Comparison of ENCODE assay signal across 1 cellular context in the genomic region with DNA sequence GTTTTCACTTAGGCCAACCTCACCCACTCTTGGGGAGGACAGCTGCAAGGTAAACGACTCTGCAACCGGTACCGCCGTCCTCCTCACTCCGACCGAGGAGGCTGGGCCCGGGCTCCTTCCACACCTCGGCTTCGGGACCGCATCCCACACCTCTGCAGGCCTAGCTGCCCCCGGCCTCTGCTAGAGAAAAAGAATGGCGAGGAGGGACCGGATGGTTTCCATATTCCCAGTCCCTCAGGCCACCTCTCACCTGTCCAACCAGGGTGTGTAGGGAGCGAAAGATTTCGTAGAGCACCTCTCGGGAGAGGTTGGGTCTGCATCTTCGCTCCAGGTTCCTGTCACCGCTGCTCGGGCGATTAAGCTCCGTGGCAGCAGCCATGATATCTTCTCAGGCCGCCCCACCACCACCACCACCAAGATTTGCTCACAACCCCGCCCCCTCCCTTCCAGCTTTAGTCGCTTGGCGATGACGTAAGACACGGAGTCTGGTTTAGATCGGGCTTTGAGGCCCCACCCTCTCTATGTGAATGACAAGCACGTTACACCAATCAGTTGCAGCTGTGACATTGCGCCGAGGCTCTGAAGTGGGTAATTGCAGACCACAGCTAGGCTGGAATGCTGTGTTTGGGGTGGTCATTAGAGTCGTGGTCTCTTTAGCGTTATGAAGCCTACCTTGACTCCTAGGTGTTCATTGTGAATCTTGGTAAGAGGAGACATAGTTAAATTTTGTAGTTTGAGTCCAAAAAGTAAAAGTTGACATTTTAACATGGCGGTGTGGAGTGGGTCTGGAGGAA.
TF ChIP-seq lines count a peak whose summit lies in the region.

A gene with protein sequence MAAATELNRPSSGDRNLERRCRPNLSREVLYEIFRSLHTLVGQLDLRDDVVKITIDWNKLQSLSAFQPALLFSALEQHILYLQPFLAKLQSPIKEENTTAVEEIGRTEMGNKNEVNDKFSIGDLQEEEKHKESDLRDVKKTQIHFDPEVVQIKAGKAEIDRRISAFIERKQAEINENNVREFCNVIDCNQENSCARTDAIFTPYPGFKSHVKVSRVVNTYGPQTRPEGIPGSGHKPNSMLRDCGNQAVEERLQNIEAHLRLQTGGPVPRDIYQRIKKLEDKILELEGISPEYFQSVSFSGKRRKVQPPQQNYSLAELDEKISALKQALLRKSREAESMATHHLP (minus strand): TSS at position 428 of the 794 bp plus-strand sequence. CDS start 49 bp downstream, at position 379.

TF ChIP-seq in HepG2, 621 proteins besides CTCF, POLR2A, EP300 and RAD21 (continued from another document and continues in another):
- TF ChIP-seq RAD51 (IDR thresholded peaks at IDR 0.05; ENCODE audit: borderline replicate concordance) (no peak), ZFP36 (IDR thresholded peaks at IDR 0.05; ENCODE audit: borderline replicate concordance, low read depth, low read length, partially characterized antibody) (peak; percentile 6), NFE2L1 (CRISPR knock-in tag; IDR thresholded peaks at IDR 0.05; ENCODE audit: borderline replicate concordance) (no peak), PHF21A (CRISPR knock-in tag; IDR thresholded peaks at IDR 0.05) (0 out of 2 replicates have a peak, but pooled peaks have one; percentile 36), PAX8 (CRISPR knock-in tag; IDR thresholded peaks at IDR 0.05; ENCODE audit: borderline replicate concordance) (peak; percentile 95), ZFX (CRISPR knock-in tag; IDR thresholded peaks at IDR 0.05; ENCODE audit: low read depth) (peak; percentile 100), PHF8 (CRISPR knock-in tag; IDR thresholded peaks at IDR 0.05) (peak; percentile 99), SAFB2 (CRISPR knock-in tag; IDR thresholded peaks at IDR 0.05; ENCODE audit: borderline replicate concordance, low read depth) (peak; percentile 94; the same call in 1 of the 2 replicates), SNAPC5 (CRISPR knock-in tag; IDR thresholded peaks at IDR 0.05; ENCODE audit: borderline replicate concordance) (peak; percentile 75; the same call in 1 of the 2 replicates), EED (CRISPR knock-in tag; IDR thresholded peaks at IDR 0.05) (no peak; the same call in 1 of the 2 replicates), ELF1 (CRISPR knock-in tag; IDR thresholded peaks at IDR 0.05) (no peak; the same call in none of the 2 replicates), ZNF678 (CRISPR knock-in tag; IDR thresholded peaks at IDR 0.05) (0 out of 2 replicates have a peak, but pooled peaks have one; percentile 15), AHDC1 (CRISPR knock-in tag; IDR thresholded peaks at IDR 0.05; ENCODE audit: borderline replicate concordance) (0 out of 2 replicates have a peak, but pooled peaks have one; percentile 9), PITX1 (CRISPR knock-in tag; IDR thresholded peaks at IDR 0.05) (peak; percentile 86), ZFP36L2 (CRISPR knock-in tag; IDR thresholded peaks at IDR 0.05) (no peak), HCFC1 (IDR thresholded peaks at IDR 0.05; ENCODE audit: low read depth, low read length) (peak; percentile 74), MATR3 (CRISPR knock-in tag; IDR thresholded peaks at IDR 0.05) (no peak), GTF2F1 (IDR thresholded peaks at IDR 0.05; ENCODE audit: low read length) (no peak), PHF20 (CRISPR knock-in tag; IDR thresholded peaks at IDR 0.05) (peak; percentile 92), ZMYM2 (CRISPR knock-in tag; IDR thresholded peaks at IDR 0.05) (peak; percentile 47; the same call in 1 of the 2 replicates), NFYB (CRISPR knock-in tag; IDR thresholded peaks at IDR 0.05) (peak; percentile 95), E2F1 (CRISPR knock-in tag; IDR thresholded peaks at IDR 0.05) (peak; percentile 46; the same call in 1 of the 2 replicates), U2AF2 (IDR thresholded peaks at IDR 0.05; ENCODE audit: low read depth, low read length) (peak; percentile 84; the same call in 1 of the 2 replicates), ZNF274 (CRISPR knock-in tag; IDR thresholded peaks at IDR 0.05) (peak; percentile 61; the same call in 1 of the 2 replicates), MEIS2 (CRISPR knock-in tag; IDR thresholded peaks at IDR 0.05) (peak; percentile 17; the same call in 1 of the 2 replicates), ZNF788 (CRISPR knock-in tag; IDR thresholded peaks at IDR 0.05; ENCODE audit: borderline replicate concordance) (peak; percentile 96; the same call in 1 of the 2 replicates), NFYC (CRISPR knock-in tag; IDR thresholded peaks at IDR 0.05) (peak; percentile 94), CHD4 (IDR thresholded peaks at IDR 0.05; ENCODE audit: borderline replicate concordance, low read length) (no peak), ZFP37 (CRISPR knock-in tag; IDR thresholded peaks at IDR 0.05; ENCODE audit: borderline replicate concordance) (peak; percentile 86; the same call in 1 of the 2 replicates), SRY (CRISPR knock-in tag; IDR thresholded peaks at IDR 0.05) (0 out of 2 replicates have a peak, but pooled peaks have one; percentile 68), ZNF256 (CRISPR knock-in tag; conservative IDR thresholded peaks at IDR 0.05) (0 out of 2 replicates have a peak, but pooled peaks have one; percentile 79), NCOA2 (CRISPR knock-in tag; IDR thresholded peaks at IDR 0.05) (peak; percentile 62), PAWR (CRISPR knock-in tag; IDR thresholded peaks at IDR 0.05; ENCODE audit: borderline replicate concordance) (0 out of 2 replicates have a peak, but pooled peaks have one; percentile 70), ZFP1 (CRISPR knock-in tag; IDR thresholded peaks at IDR 0.05) (0 out of 2 replicates have a peak, but pooled peaks have one; percentile 19), ZNF329 (CRISPR knock-in tag; IDR thresholded peaks at IDR 0.05; ENCODE audit: low read depth) (no peak; the same call in none of the 2 replicates), ZNF564 (CRISPR knock-in tag; IDR thresholded peaks at IDR 0.05) (peak; percentile 91), ZNF704 (CRISPR knock-in tag; IDR thresholded peaks at IDR 0.05; ENCODE audit: borderline replicate concordance) (no peak)
- TF ChIP-seq, protein P1, sequence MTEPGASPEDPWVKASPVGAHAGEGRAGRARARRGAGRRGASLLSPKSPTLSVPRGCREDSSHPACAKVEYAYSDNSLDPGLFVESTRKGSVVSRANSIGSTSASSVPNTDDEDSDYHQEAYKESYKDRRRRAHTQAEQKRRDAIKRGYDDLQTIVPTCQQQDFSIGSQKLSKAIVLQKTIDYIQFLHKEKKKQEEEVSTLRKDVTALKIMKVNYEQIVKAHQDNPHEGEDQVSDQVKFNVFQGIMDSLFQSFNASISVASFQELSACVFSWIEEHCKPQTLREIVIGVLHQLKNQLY (CRISPR knock-in tag; IDR thresholded peaks at IDR 0.05), result 0 out of 2 replicates have a peak, but pooled peaks have one; percentile 37
- TF ChIP-seq, protein P2, sequence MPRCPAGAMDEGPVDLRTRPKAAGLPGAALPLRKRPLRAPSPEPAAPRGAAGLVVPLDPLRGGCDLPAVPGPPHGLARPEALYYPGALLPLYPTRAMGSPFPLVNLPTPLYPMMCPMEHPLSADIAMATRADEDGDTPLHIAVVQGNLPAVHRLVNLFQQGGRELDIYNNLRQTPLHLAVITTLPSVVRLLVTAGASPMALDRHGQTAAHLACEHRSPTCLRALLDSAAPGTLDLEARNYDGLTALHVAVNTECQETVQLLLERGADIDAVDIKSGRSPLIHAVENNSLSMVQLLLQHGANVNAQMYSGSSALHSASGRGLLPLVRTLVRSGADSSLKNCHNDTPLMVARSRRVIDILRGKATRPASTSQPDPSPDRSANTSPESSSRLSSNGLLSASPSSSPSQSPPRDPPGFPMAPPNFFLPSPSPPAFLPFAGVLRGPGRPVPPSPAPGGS (CRISPR knock-in tag; IDR thresholded peaks at IDR 0.05), result peak; percentile 78
- TF ChIP-seq, protein P3, sequence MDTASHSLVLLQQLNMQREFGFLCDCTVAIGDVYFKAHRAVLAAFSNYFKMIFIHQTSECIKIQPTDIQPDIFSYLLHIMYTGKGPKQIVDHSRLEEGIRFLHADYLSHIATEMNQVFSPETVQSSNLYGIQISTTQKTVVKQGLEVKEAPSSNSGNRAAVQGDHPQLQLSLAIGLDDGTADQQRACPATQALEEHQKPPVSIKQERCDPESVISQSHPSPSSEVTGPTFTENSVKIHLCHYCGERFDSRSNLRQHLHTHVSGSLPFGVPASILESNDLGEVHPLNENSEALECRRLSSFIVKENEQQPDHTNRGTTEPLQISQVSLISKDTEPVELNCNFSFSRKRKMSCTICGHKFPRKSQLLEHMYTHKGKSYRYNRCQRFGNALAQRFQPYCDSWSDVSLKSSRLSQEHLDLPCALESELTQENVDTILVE (CRISPR knock-in tag; IDR thresholded peaks at IDR 0.05), result 0 out of 2 replicates have a peak, but pooled peaks have one; percentile 64
- TF ChIP-seq, protein P4, sequence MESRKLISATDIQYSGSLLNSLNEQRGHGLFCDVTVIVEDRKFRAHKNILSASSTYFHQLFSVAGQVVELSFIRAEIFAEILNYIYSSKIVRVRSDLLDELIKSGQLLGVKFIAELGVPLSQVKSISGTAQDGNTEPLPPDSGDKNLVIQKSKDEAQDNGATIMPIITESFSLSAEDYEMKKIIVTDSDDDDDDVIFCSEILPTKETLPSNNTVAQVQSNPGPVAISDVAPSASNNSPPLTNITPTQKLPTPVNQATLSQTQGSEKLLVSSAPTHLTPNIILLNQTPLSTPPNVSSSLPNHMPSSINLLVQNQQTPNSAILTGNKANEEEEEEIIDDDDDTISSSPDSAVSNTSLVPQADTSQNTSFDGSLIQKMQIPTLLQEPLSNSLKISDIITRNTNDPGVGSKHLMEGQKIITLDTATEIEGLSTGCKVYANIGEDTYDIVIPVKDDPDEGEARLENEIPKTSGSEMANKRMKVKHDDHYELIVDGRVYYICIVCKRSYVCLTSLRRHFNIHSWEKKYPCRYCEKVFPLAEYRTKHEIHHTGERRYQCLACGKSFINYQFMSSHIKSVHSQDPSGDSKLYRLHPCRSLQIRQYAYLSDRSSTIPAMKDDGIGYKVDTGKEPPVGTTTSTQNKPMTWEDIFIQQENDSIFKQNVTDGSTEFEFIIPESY (CRISPR knock-in tag; IDR thresholded peaks at IDR 0.05), result no peak
